8 cellular contexts compared by ENCODE assay signal in the genomic region with DNA sequence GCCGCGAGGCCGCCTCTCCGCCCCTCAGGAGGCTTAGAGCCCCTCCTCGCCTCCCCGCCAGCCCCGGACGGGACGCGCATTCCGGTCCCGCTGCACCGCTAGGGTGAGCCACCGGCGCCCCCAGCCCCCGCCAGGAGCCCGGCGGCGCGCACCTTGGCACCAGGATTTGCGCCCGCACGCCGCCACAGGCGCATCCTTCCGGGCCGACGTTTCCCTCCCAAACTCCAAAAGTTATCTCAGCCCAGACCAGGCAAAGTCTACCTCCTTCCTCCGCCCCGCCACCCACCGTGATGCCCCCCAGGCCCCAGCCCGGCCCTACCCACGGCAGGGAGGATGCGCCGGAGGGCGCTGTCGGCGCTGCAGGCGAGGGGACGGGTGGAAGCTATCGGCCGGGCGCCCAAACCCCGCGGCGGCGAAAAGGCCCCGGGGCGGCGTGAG. TPM values are rescaled to one million over a fixed set of nuclear protein-coding genes. Genes with fewer than 3 reads are reported as not detected.
DNase-seq lines count a peak whose midpoint lies in the region; ATAC-seq and TF ChIP-seq lines count a peak whose summit lies in the region.

No MANE protein-coding gene starts in this region.

- H3K4me3 ChIP-seq in BLaER1 (peak overlapping the region; percentile 72), parathyroid adenoma (ENCODE audit: low read depth, low read length) (peak overlapping the region; percentile 59)
- peak overlapping the region; percentile 59 for H3K4me3 ChIP-seq in Jurkat, Clone E6-1 (ENCODE audit: low read length)

- H4K20me1 ChIP-seq in BLaER1, result peaks cover 44% of the 10 kb centered on the region

- H3K27me3 ChIP-seq in BLaER1 (peaks cover 73% of the 10 kb centered on the region), parathyroid adenoma (ENCODE audit: control insufficient read depth, insufficient read depth, low read length) (no peaks in the 10 kb centered on the region)

- H3K4me2 ChIP-seq in BLaER1, result peak overlapping the region; percentile 65
- peak overlapping the region; percentile 67 for H3K4me2 ChIP-seq in parathyroid adenoma (ENCODE audit: low read length)

- H3K4me1 ChIP-seq in BLaER1 (peaks cover 41% of the 10 kb centered on the region), parathyroid adenoma (no peaks in the 10 kb centered on the region)

- H3K36me3 ChIP-seq in BLaER1 (no peaks in the 10 kb centered on the region), parathyroid adenoma (ENCODE audit: control insufficient read depth, insufficient read depth, low read length) (no peaks in the 10 kb centered on the region)

- peak overlapping the region; percentile 82 for H3K27ac ChIP-seq in BLaER1
- H3K27ac ChIP-seq in parathyroid adenoma, result no peak overlapping the region

- no peak for ATAC-seq in HG02759 (IDR thresholded peaks at IDR 0.05; ENCODE audit: unreplicated experiment)

- H3K9me3 ChIP-seq in BLaER1 (peaks cover 3% of the 10 kb centered on the region; the same call in 1 of the 2 replicates), parathyroid adenoma (ENCODE audit: control insufficient read depth, low read length) (no peaks in the 10 kb centered on the region)

- DNase-seq in Jurkat, Clone E6-1 (ENCODE audit: low read depth, low spot score), result no peak
- DNase-seq in activated T-cell treated with anti-CD3 and anti-CD28 coated beads, Interleukin-2, amount 50 U/mL, for 1 hour, result peak; percentile 38
- peak; percentile 9 for DNase-seq in glomerular visceral epithelial cell (ENCODE audit: extremely low spot score)
- DNase-seq in ureter (ENCODE audit: low spot score), result no peak
- DNase-seq in T1000 (lab: John Stamatoyannopoulos, UW), result no peak

- H3K9ac ChIP-seq in BLaER1 (peak overlapping the region; percentile 76), parathyroid adenoma (no peak overlapping the region)

- peak overlapping the region; percentile 78 for H2AFZ ChIP-seq in parathyroid adenoma

- TF ChIP-seq CTCF in parathyroid adenoma (IDR thresholded peaks at IDR 0.05), result no peak

- H3K79me2 ChIP-seq in parathyroid adenoma, result no peaks in the 10 kb centered on the region

RNA-seq across cellular contexts. Expression of a gene that starts 0.5 kb away (rescaled TPM):
- polyA plus RNA-seq in Jurkat, Clone E6-1 (2012; ENCODE audit: insufficient read depth, insufficient read length), result 16.9 TPM
- 1.2 TPM for total RNA-seq in ureter

Comparison
In these comparisons a context has a peak if more than half of its experiments do, and no peak if none do; other contexts are left out.
1. DNase-seq: peak in activated T-cell treated with anti-CD3 and anti-CD28 coated beads, Interleukin-2, amount 50 U/mL, for 1 hour (single experiment) and glomerular visceral epithelial cell (single experiment); none in Jurkat, Clone E6-1 (single experiment), ureter (single experiment) and T1000 (single experiment).
2. Peak in every context shown above with its lines, with median percentiles within 50 percentile points of each other: H3K4me3 ChIP-seq.